15 cellular contexts compared by ENCODE assay signal in genomic region chr2:197606180-197606579, GRCh38.
DNase-seq lines count a peak whose midpoint lies in the region; ATAC-seq and TF ChIP-seq lines count a peak whose summit lies in the region.
"Had no signal": no experiment of that assay in that cellular context is flagged by ENCODE, and none has a peak within 500 bp of the region (broad histone marks: within the 10 kb centered on the region; RNA-seq: fewer than 3 reads in every experiment).

No MANE protein-coding gene starts in this region.

- H3K27ac Mint-ChIP-seq in activated T-helper 2 cell treated with anti-CD3 and anti-CD28 coated beads, Interferon-gamma antibody, Interleukin-2, Interleukin-4, amounts not matched to agents 10 μg/mL and 5 μg/mL and 100 μg/mL, durations not matched to agents 14 hours and 24 hours and 36 hours: no peak overlapping the region
- H3K27ac Mint-ChIP-seq: stimulated activated naive CD8-positive, alpha-beta T cell treated with anti-CD3 and anti-CD28 coated beads, Interleukin-15, Interleukin-2, amounts not matched to agents 100 ng/mL and 50 ng/mL, for 24 hours had no signal

- WGBS in heart left ventricle, 4 donors: 81 to 97% (median 85%) methylated on average over 2 of the region's 2 CpGs

- H3K36me3 ChIP-seq in heart left ventricle: no peaks in the 10 kb centered on the region
- H3K36me3 ChIP-seq: BE2C, neutrophil, SJSA1 had no signal

- intact Hi-C loops in activated T-helper 2 cell treated with anti-CD3 and anti-CD28 coated beads, Interferon-gamma antibody, Interleukin-2, Interleukin-4, amounts not matched to agents 10 μg/mL and 5 μg/mL and 100 μg/mL, durations not matched to agents 14 hours and 24 hours and 36 hours (cut with micrococcal nuclease): no loop called here
- intact Hi-C loops in heart left ventricle (cut with DNase I): loop anchor here in 1 of 10 donors (10.0 kb wide), 1 partner anchor 331 kb away; no protein-coding TSS in a partner anchor

- no peaks in the 10 kb centered on the region for H3K4me1 ChIP-seq in heart left ventricle
- H3K4me1 ChIP-seq: BE2C, SJSA1 had no signal

- peaks cover 4% of the 10 kb centered on the region for H3K27me3 Mint-ChIP-seq in activated T-helper 2 cell treated with anti-CD3 and anti-CD28 coated beads, Interferon-gamma antibody, Interleukin-2, Interleukin-4, amounts not matched to agents 10 μg/mL and 5 μg/mL and 100 μg/mL, durations not matched to agents 14 hours and 24 hours and 36 hours (ENCODE audit: low read depth)

- H3K4me3 Mint-ChIP-seq in activated T-helper 2 cell treated with anti-CD3 and anti-CD28 coated beads, Interferon-gamma antibody, Interleukin-2, Interleukin-4, amounts not matched to agents 10 μg/mL and 5 μg/mL and 100 μg/mL, durations not matched to agents 14 hours and 24 hours and 36 hours (ENCODE audit: low read depth): no peak overlapping the region
- H3K4me3 Mint-ChIP-seq: stimulated activated naive CD8-positive, alpha-beta T cell treated with anti-CD3 and anti-CD28 coated beads, Interleukin-15, Interleukin-2, amounts not matched to agents 100 ng/mL and 50 ng/mL, for 24 hours had no signal

- H3K9me3 ChIP-seq in heart left ventricle: peaks cover 0 to 19% (median 0%) of the 10 kb centered on the region in 12 donors
- H3K9me3 ChIP-seq: neutrophil, SJSA1 had no signal

- H3K4me1 Mint-ChIP-seq in activated T-helper 2 cell treated with anti-CD3 and anti-CD28 coated beads, Interferon-gamma antibody, Interleukin-2, Interleukin-4, amounts not matched to agents 10 μg/mL and 5 μg/mL and 100 μg/mL, durations not matched to agents 14 hours and 24 hours and 36 hours (ENCODE audit: low read depth): peaks cover 6% of the 10 kb centered on the region

- no peaks in the 10 kb centered on the region for H3K36me3 Mint-ChIP-seq in activated T-helper 2 cell treated with anti-CD3 and anti-CD28 coated beads, Interferon-gamma antibody, Interleukin-2, Interleukin-4, amounts not matched to agents 10 μg/mL and 5 μg/mL and 100 μg/mL, durations not matched to agents 14 hours and 24 hours and 36 hours (ENCODE audit: low read depth)

- no peak overlapping the region for H3K4me3 ChIP-seq in heart left ventricle
- H3K4me3 ChIP-seq: SJSA1 had no signal

- H3K27me3 ChIP-seq in heart left ventricle: no peaks in the 10 kb centered on the region
- H3K27me3 ChIP-seq: BE2C, neutrophil, SJSA1 had no signal

- TF ChIP-seq POLR2A in heart left ventricle (IDR thresholded peaks at IDR 0.05): no peak

- no peak overlapping the region for H3K27ac ChIP-seq in heart left ventricle
- H3K27ac ChIP-seq: neutrophil, SJSA1 had no signal

- H3K9me3 Mint-ChIP-seq in activated T-helper 2 cell treated with anti-CD3 and anti-CD28 coated beads, Interferon-gamma antibody, Interleukin-2, Interleukin-4, amounts not matched to agents 10 μg/mL and 5 μg/mL and 100 μg/mL, durations not matched to agents 14 hours and 24 hours and 36 hours: peaks cover 6% of the 10 kb centered on the region
- H3K9me3 Mint-ChIP-seq: stimulated activated naive CD8-positive, alpha-beta T cell treated with anti-CD3 and anti-CD28 coated beads, Interleukin-15, Interleukin-2, amounts not matched to agents 100 ng/mL and 50 ng/mL, for 24 hours had no signal

- no peak for TF ChIP-seq CTCF in heart left ventricle (IDR thresholded peaks at IDR 0.05)

- ATAC-seq in GM18498 (IDR thresholded peaks at IDR 0.05; ENCODE audit: unreplicated experiment) (peak; percentile 78), GM19372 (IDR thresholded peaks at IDR 0.05; ENCODE audit: low read depth, unreplicated experiment) (peak; percentile 54), HG02678 (IDR thresholded peaks at IDR 0.05; ENCODE audit: unreplicated experiment) (peak; percentile 90), HG03378 (IDR thresholded peaks at IDR 0.05; ENCODE audit: unreplicated experiment) (peak; percentile 91), heart left ventricle (no peak)
- ATAC-seq: left cardiac atrium had no signal

- DNase-seq in activated T-helper 2 cell treated with anti-CD3 and anti-CD28 coated beads, Interferon-gamma antibody, Interleukin-2, Interleukin-4, amounts not matched to agents 10 μg/mL and 5 μg/mL and 100 μg/mL, durations not matched to agents 14 hours and 24 hours and 36 hours (ENCODE audit: low spot score): no peak
- DNase-seq in NCI-H128 (lab: John Stamatoyannopoulos, UW; ENCODE audit: unreplicated experiment) (no peak), medulla oblongata (ENCODE audit: extremely low spot score) (no peak), heart left ventricle (no peak)
- DNase-seq: BE2C, HCEC 1CT, left cardiac atrium, NCI-H2227 treated with DMSO at 0.1 percent for 48 hours had no signal

Comparison
In these comparisons a context has a peak if more than half of its experiments do, and no peak if none do; other contexts are left out.
1. ATAC-seq: peak in GM18498 (single experiment), GM19372 (single experiment), HG02678 (single experiment) and HG03378 (single experiment); none in heart left ventricle (0 of 4).